Comparison of ENCODE assay signal across 9 cellular contexts in genomic region chr21:45078877-45079281, GRCh38. TPM values are rescaled to one million over a fixed set of nuclear protein-coding genes. Genes with fewer than 3 reads are reported as not detected.
DNase-seq lines count a peak whose midpoint lies in the region; ATAC-seq and TF ChIP-seq lines count a peak whose summit lies in the region.
"Had no signal": no experiment of that assay in that cellular context is flagged by ENCODE, and none has a peak within 500 bp of the region (broad histone marks: within the 10 kb centered on the region; RNA-seq: fewer than 3 reads in every experiment).

No MANE protein-coding gene starts in this region.

- DNase-seq in GM12864 (ENCODE audit: low read depth), result peak; percentile 8
- peak; percentile 53 for DNase-seq in activated CD4-positive, alpha-beta T cell treated with anti-CD3 and anti-CD28 coated beads for 24 hours (ENCODE audit: low read depth in 2 of 2)
- DNase-seq in central memory CD8-positive, alpha-beta T cell (ENCODE audit: low spot score in 2 of 2), result peak; percentile 42 to 77
- peak; percentile 58 for DNase-seq in stimulated activated CD4-positive, alpha-beta T cell treated with anti-CD3 and anti-CD28 coated beads, Interleukin-4, amount 100 ng/mL, for 1 hour
- no peak for DNase-seq in NCI-H2196 treated with DMSO at 0.1 percent for 48 hours (lab: John Stamatoyannopoulos, UW; ENCODE audit: unreplicated experiment)
- no peak for DNase-seq in cardiac septum (ENCODE audit: low spot score)
- no peak for DNase-seq in NCI-H187 treated with DMSO at 0.1 percent for 48 hours (lab: John Stamatoyannopoulos, UW)
- no peak for DNase-seq in progenitor cell of endocrine pancreas (ENCODE audit: low spot score, unreplicated experiment)
- DNase-seq: kidney had no signal

- H3K36me3 Mint-ChIP-seq in central memory CD8-positive, alpha-beta T cell (ENCODE audit: insufficient read depth), result peaks cover 13% of the 10 kb centered on the region
- H3K36me3 Mint-ChIP-seq in progenitor cell of endocrine pancreas (ENCODE audit: insufficient read depth), result no peaks in the 10 kb centered on the region

- TF ChIP-seq CTCF in GM12864 (IDR thresholded peaks at IDR 0.05; ENCODE audit: low read depth, low read length, missing control alignments) (no peak), progenitor cell of endocrine pancreas (IDR thresholded peaks at IDR 0.05; ENCODE audit: unreplicated experiment) (no peak)

- H3K4me3 ChIP-seq in GM12864 (ENCODE audit: low read depth, low read length), result no peak overlapping the region

- peak; percentile 93 for ATAC-seq in central memory CD8-positive, alpha-beta T cell (replicated peaks; ENCODE audit: extremely low read depth, poor library complexity, severe bottlenecking)

- peaks cover 65% of the 10 kb centered on the region for H3K4me1 Mint-ChIP-seq in central memory CD8-positive, alpha-beta T cell
- peaks cover 4% of the 10 kb centered on the region for H3K4me1 Mint-ChIP-seq in progenitor cell of endocrine pancreas (ENCODE audit: low read depth)

- H3K9me3 Mint-ChIP-seq in central memory CD8-positive, alpha-beta T cell, result no peaks in the 10 kb centered on the region
- H3K9me3 Mint-ChIP-seq in progenitor cell of endocrine pancreas (ENCODE audit: low read depth), result no peaks in the 10 kb centered on the region

- H3K27ac Mint-ChIP-seq in central memory CD8-positive, alpha-beta T cell (ENCODE audit: low read depth), result peak overlapping the region; percentile 82
- H3K27ac Mint-ChIP-seq in progenitor cell of endocrine pancreas, result no peak overlapping the region

- intact Hi-C loops in cardiac septum (cut with DNase I), result no loop called here

- H3K27me3 Mint-ChIP-seq in central memory CD8-positive, alpha-beta T cell, result no peaks in the 10 kb centered on the region
- peaks cover 21% of the 10 kb centered on the region for H3K27me3 Mint-ChIP-seq in progenitor cell of endocrine pancreas

- peak overlapping the region; percentile 3 for H3K4me3 Mint-ChIP-seq in central memory CD8-positive, alpha-beta T cell
- H3K4me3 Mint-ChIP-seq in progenitor cell of endocrine pancreas (ENCODE audit: low read depth), result no peak overlapping the region

RNA-seq across cellular contexts. Expression of gene ADARB1, which starts 4.5 kb away (rescaled TPM):
- 13.7 TPM for total RNA-seq in cardiac septum
- 17.0 and 19.1 TPM in 2 replicates for total RNA-seq in progenitor cell of endocrine pancreas

Comparison
In these comparisons a context has a peak if more than half of its experiments do, and no peak if none do; other contexts are left out.
1. DNase-seq: peak in GM12864 (single experiment), activated CD4-positive, alpha-beta T cell treated with anti-CD3 and anti-CD28 coated beads for 24 hours (2 of 2), central memory CD8-positive, alpha-beta T cell (2 of 2) and stimulated activated CD4-positive, alpha-beta T cell treated with anti-CD3 and anti-CD28 coated beads, Interleukin-4, amount 100 ng/mL, for 1 hour (single experiment); none in NCI-H2196 treated with DMSO at 0.1 percent for 48 hours (single experiment), cardiac septum (single experiment), NCI-H187 treated with DMSO at 0.1 percent for 48 hours (single experiment) and progenitor cell of endocrine pancreas (single experiment).